Comparison of ENCODE assay signal across 22 cellular contexts in genomic region chr10:122132331-122132755, GRCh38.
DNase-seq lines count a peak whose midpoint lies in the region; ATAC-seq, FAIRE-seq and TF ChIP-seq lines count a peak whose summit lies in the region.
"Had no signal": no experiment of that assay in that cellular context is flagged by ENCODE, and none has a peak within 500 bp of the region (broad histone marks: within the 10 kb centered on the region; RNA-seq: fewer than 3 reads in every experiment).

No MANE protein-coding gene starts in this region.

- H3K4me3 ChIP-seq in keratinocyte (ENCODE audit: control insufficient read depth in 2 of 3, extremely low read depth in 1 of 3, insufficient read depth in 2 of 3, low read depth in 1 of 3, low read length in 3 of 3) (no peak overlapping the region), psoas muscle (no peak overlapping the region)
- H3K4me3 ChIP-seq: HAP-1, right lobe of liver had no signal

- TF ChIP-seq CTCF in keratinocyte (optimal IDR thresholded peaks at IDR 0.05 in 1 of 3, IDR thresholded peaks at IDR 0.05 in 1 of 3, conservative IDR thresholded peaks at IDR 0.05 in 1 of 3; ENCODE audit: extremely low read depth in 1 of 3, insufficient read depth in 2 of 3, low read length in 3 of 3) (no peak), psoas muscle (IDR thresholded peaks at IDR 0.05) (no peak)

- H3K9me1 ChIP-seq in keratinocyte (ENCODE audit: control insufficient read depth, extremely low read depth, insufficient read depth, low read length) = no peaks in the 10 kb centered on the region

- dilution Hi-C loops in keratinocyte (cut with MboI; ENCODE audit: extremely low pct_ligation_motif_present, low sequenced_read_pairs) = no loop called here

- H3K4me1 ChIP-seq in keratinocyte (ENCODE audit: control insufficient read depth, extremely low read depth, insufficient read depth, low read length) = peaks cover 22% of the 10 kb centered on the region
- peaks cover 43% of the 10 kb centered on the region for H3K4me1 ChIP-seq in psoas muscle
- H3K4me1 ChIP-seq: HAP-1, right lobe of liver had no signal

- peak; percentile 17 for FAIRE-seq in keratinocyte (lab: Jason Lieb, UNC)
- FAIRE-seq: endothelial cell of umbilical vein, frontal cortex, GM19239, urothelium cell line had no signal

- DNase-seq in ELF-1 (ENCODE audit: low read depth, low spot score) (peak; percentile 88), NCI-H510A (lab: John Stamatoyannopoulos, UW) (peak; percentile 50), keratinocyte (ENCODE audit: low read depth, low spot score) (no peak), psoas muscle (no peak), NCI-H2196 treated with DMSO at 0.1 percent for 48 hours (lab: John Stamatoyannopoulos, UW; ENCODE audit: unreplicated experiment) (no peak), NCI-H128 (lab: John Stamatoyannopoulos, UW; ENCODE audit: unreplicated experiment) (no peak)
- no peak for DNase-seq in stimulated activated naive CD8-positive, alpha-beta T cell treated with anti-CD3 and anti-CD28 coated beads, Interleukin-15, Interleukin-2, amounts not matched to agents 100 U/mL and 50 U/mL, for 24 hours
- DNase-seq: activated CD4-positive, CD25-positive, alpha-beta regulatory T cell treated with anti-CD3 and anti-CD28 coated beads, Interleukin-2, amount 50 U/mL, for 72 hours; activated naive CD8-positive, alpha-beta T cell treated with anti-CD3 and anti-CD28 coated beads, Interleukin-2, amount 10 ng/mL, durations not matched to agents 7 days and 5 days; AML-193; cortex of kidney; NCI-H2029 treated with DMSO at 0.1 percent for 48 hours; NCI-H774; right lobe of liver; SK-N-SH; stimulated activated naive CD8-positive, alpha-beta T cell treated with anti-CD3 and anti-CD28 coated beads, Interleukin-15, amount 100 ng/mL, for 72 hours had no signal

- no peaks in the 10 kb centered on the region for H4K20me1 ChIP-seq in keratinocyte (ENCODE audit: control insufficient read depth, extremely low read depth, insufficient read depth, low read length)

- 64 to 78% (median 69%) methylated on average over 15 of the region's 15 CpGs for WGBS in psoas muscle, 3 donors

- intact Hi-C loops in psoas muscle (cut with DNase I) = no loop called here

- H3K27ac ChIP-seq in keratinocyte (ENCODE audit: control insufficient read depth, insufficient read depth, low read length) = no peak overlapping the region
- peak overlapping the region; percentile 61 for H3K27ac ChIP-seq in psoas muscle
- H3K27ac ChIP-seq: HL-60, right lobe of liver had no signal

- peaks cover 11% of the 10 kb centered on the region for H3K79me2 ChIP-seq in keratinocyte (ENCODE audit: control insufficient read depth, insufficient read depth, low read length)

- peak overlapping the region; percentile 20 for H3K9ac ChIP-seq in keratinocyte (ENCODE audit: control insufficient read depth, extremely low read depth, insufficient read depth, low read length)
- H3K9ac ChIP-seq: SK-N-SH had no signal

- no peak for ATAC-seq in psoas muscle
- ATAC-seq in stimulated activated naive CD8-positive, alpha-beta T cell treated with anti-CD3 and anti-CD28 coated beads, Interleukin-15, Interleukin-2, amounts not matched to agents 100 U/mL and 50 U/mL, for 24 hours = no peak
- ATAC-seq: right lobe of liver; stimulated activated naive CD8-positive, alpha-beta T cell treated with anti-CD3 and anti-CD28 coated beads, Interleukin-15, amount 100 ng/mL, for 72 hours had no signal

- H3K36me3 ChIP-seq in keratinocyte (ENCODE audit: control insufficient read depth in 2 of 2, extremely low read depth in 1 of 2, insufficient read depth in 2 of 2, low read length in 2 of 2) = peaks cover 0 to 16% of the 10 kb centered on the region in 2 experiments
- H3K36me3 ChIP-seq in psoas muscle (ENCODE audit: insufficient read depth in 1 of 2, low read depth in 1 of 2) = peaks cover 6 to 55% of the 10 kb centered on the region in 2 donors
- H3K36me3 ChIP-seq: HAP-1 had no signal

- no peak overlapping the region for H2AFZ ChIP-seq in keratinocyte (ENCODE audit: control insufficient read depth, low read length)

- H3K9me3 ChIP-seq in keratinocyte (ENCODE audit: control insufficient read depth, low read depth, low read length) (no peaks in the 10 kb centered on the region), psoas muscle (no peaks in the 10 kb centered on the region)
- H3K9me3 ChIP-seq: HAP-1, right lobe of liver, SK-N-SH had no signal

- H3K27me3 ChIP-seq in keratinocyte (ENCODE audit: control insufficient read depth, extremely low read depth, insufficient read depth, low read length) (no peaks in the 10 kb centered on the region), psoas muscle (ENCODE audit: insufficient read depth in 3 of 3, low read length in 2 of 3) (no peaks in the 10 kb centered on the region)
- H3K27me3 ChIP-seq: right lobe of liver had no signal

- peak overlapping the region; percentile 68 for H3K4me2 ChIP-seq in keratinocyte (ENCODE audit: control insufficient read depth, extremely low read depth, insufficient read depth, low read depth, low read length)
- H3K4me2 ChIP-seq: SK-N-SH had no signal

Comparison
In these comparisons a context has a peak if more than half of its experiments do, and no peak if none do; other contexts are left out.
1. DNase-seq: peak in ELF-1 (single experiment) and NCI-H510A (single experiment); none in keratinocyte (single experiment), psoas muscle (0 of 2), NCI-H2196 treated with DMSO at 0.1 percent for 48 hours (single experiment), stimulated activated naive CD8-positive, alpha-beta T cell treated with anti-CD3 and anti-CD28 coated beads, Interleukin-15, Interleukin-2, amounts not matched to agents 100 U/mL and 50 U/mL, for 24 hours (single experiment) and NCI-H128 (single experiment).